1 cellular context compared by ENCODE assay signal in genomic region chr12:102528111-102528510, GRCh38.
TF ChIP-seq lines count a peak whose summit lies in the region.

No MANE protein-coding gene starts in this region.

TF ChIP-seq in IMR-90, 13 proteins besides CTCF, POLR2A, EP300 and RAD21 (continued from another document):
- TF ChIP-seq, protein P1, sequence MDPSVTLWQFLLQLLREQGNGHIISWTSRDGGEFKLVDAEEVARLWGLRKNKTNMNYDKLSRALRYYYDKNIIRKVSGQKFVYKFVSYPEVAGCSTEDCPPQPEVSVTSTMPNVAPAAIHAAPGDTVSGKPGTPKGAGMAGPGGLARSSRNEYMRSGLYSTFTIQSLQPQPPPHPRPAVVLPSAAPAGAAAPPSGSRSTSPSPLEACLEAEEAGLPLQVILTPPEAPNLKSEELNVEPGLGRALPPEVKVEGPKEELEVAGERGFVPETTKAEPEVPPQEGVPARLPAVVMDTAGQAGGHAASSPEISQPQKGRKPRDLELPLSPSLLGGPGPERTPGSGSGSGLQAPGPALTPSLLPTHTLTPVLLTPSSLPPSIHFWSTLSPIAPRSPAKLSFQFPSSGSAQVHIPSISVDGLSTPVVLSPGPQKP (IDR thresholded peaks at IDR 0.05; ENCODE audit: borderline replicate concordance, low read depth, low read length): no peak
- TF ChIP-seq BHLHE40 (IDR thresholded peaks at IDR 0.05; ENCODE audit: low read depth, low read length) (no peak), MXI1 (IDR thresholded peaks at IDR 0.05; ENCODE audit: borderline replicate concordance, low read depth, low read length) (no peak), SMC3 (IDR thresholded peaks at IDR 0.05; ENCODE audit: low read depth, low read length) (no peak), RFX5 (IDR thresholded peaks at IDR 0.05; ENCODE audit: low read depth, low read length) (no peak), RCOR1 (IDR thresholded peaks at IDR 0.05; ENCODE audit: insufficient replicate concordance, low read length) (no peak), MAFK (IDR thresholded peaks at IDR 0.05; ENCODE audit: low read depth, low read length) (no peak), MAZ (IDR thresholded peaks at IDR 0.05; ENCODE audit: borderline replicate concordance, low read depth, low read length) (no peak), FOS (IDR thresholded peaks at IDR 0.05; ENCODE audit: low read depth, low read length) (no peak), CEBPB (IDR thresholded peaks at IDR 0.05; ENCODE audit: low read depth, low read length) (no peak)
